In the genomic region with DNA sequence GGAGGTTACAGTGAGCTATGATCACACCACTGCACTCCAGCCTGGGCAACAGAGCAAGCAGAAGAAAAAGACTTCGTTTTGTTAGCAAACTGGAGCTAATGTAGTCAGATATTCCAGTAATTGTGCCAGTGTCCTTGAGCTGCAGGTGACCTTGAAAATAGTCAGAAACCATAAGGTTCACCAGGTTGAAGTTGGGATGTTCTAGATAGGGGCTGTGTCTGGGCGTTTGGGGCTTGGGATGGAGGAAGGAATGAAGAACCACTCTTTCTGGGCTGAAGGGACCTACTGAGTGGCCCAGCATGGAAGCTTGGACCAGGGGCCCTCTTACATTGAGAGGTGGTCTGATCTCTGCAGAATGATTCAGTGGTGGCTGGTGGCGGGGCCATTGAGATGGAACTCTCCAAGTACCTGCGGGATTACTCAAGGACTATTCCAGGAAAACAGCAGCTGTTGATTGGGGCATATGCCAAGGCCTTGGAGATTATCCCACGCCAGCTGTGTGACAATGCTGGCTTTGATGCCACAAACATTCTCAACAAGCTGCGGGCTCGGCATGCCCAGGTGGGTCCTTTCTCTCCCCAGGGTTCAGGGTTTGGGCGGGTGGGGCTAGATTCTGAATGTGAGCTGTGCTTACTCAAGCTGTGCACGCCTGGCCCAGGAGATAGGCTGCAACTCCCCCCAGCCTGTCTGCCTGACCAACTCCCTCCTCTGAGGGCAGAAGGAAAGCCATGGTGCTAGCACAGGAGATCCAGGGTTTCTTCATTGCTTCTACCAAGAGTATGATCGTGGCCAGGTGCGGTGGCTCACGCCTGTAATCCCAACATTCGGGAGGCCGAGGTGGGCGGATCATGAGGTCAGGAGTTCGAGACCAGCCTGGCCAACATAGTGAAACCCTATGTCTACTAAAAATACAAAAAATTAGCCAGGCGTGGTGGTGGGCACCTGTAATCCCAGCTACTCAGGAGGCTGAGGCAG, we compare ENCODE assay signal across 1 cellular context.
A peak's percentile ranks its signal among the peaks of the same experiment; 100 is the strongest.
TF ChIP-seq lines count a peak whose summit lies in the region.

No MANE protein-coding gene starts in this region.

TF ChIP-seq in K562, 482 proteins besides CTCF, POLR2A, EP300 and RAD21:
- TF ChIP-seq ZNF584 (CRISPR knock-in tag; IDR thresholded peaks at IDR 0.05; ENCODE audit: low read depth) (no peak), TAF15 (IDR thresholded peaks at IDR 0.05; ENCODE audit: low read depth, low read length) (no peak), EGR1 (conservative IDR thresholded peaks at IDR 0.05) (0 out of 2 replicates have a peak, but pooled peaks have one; percentile 6), ZNF134 (CRISPR knock-in tag; conservative IDR thresholded peaks at IDR 0.05) (no peak), RBBP5 (IDR thresholded peaks at IDR 0.05; ENCODE audit: borderline replicate concordance, insufficient read depth, low read length, poor library complexity, severe bottlenecking) (no peak), ZNF79 (CRISPR knock-in tag; IDR thresholded peaks at IDR 0.05; ENCODE audit: low read depth) (no peak), ESRRA (IDR thresholded peaks at IDR 0.05; ENCODE audit: borderline replicate concordance, low read depth) (0 out of 2 replicates have a peak, but pooled peaks have one; percentile 22), SUPT5H (IDR thresholded peaks at IDR 0.05) (0 out of 2 replicates have a peak, but pooled peaks have one; percentile 19)
- TF ChIP-seq, protein P1, sequence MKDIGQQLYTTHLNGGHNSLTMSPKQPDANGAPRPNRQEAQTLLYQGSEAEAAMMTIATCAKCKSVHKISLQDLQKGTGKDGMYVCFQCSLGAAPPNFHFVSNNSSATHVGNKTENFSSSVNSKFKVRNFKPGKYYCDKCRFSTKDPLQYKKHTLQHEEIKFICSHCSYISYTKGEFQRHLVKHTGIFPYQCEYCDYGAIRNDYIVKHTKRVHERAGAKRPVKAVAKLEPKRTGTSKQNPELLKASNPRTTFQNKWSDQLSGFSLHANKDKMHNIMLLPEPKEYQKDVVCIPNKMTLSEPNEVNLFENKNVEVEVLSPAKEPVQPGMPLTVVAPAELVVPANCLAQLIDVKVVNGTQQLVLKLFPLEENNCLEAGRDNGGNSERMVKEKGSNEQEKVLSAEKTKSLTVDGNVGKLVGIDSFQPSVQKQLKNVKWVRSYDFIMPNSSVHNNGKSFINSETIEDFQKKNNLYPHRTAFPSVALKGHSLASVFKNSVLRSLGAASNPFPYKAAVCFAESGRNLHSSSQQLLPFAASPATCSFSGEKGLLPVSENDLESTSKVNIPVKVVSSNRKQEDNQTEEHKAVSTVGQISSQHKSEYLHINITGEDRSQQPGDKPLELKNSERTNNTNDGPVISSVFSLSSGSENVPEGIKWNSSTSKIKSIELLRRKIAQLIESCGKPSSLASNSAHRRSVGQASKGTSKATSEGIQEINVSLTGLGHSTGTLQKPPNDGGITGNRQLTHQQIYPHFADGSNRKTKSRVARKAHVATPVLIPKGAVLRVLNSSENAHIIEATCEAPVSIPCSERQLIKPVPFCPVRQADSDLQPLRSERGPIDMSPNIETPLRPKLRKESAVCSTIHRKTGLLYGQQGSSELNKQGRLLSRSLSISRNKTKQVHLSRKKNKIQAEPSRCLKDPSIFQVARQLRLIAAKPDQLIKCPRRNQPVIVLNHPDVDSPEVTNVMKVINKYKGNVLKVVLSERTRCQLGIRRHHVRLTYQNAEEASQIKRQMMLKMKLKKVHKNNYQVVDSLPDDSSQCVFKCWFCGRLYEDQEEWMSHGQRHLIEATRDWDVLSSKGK (CRISPR knock-in tag; IDR thresholded peaks at IDR 0.05), result no peak
- TF ChIP-seq, protein P2, sequence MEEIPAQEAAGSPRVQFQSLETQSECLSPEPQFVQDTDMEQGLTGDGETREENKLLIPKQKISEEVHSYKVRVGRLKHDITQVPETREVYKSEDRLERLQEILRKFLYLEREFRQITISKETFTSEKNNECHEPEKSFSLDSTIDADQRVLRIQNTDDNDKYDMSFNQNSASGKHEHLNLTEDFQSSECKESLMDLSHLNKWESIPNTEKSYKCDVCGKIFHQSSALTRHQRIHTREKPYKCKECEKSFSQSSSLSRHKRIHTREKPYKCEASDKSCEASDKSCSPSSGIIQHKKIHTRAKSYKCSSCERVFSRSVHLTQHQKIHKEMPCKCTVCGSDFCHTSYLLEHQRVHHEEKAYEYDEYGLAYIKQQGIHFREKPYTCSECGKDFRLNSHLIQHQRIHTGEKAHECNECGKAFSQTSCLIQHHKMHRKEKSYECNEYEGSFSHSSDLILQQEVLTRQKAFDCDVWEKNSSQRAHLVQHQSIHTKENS (CRISPR knock-in tag; IDR thresholded peaks at IDR 0.05), result no peak
- TF ChIP-seq, protein P3, sequence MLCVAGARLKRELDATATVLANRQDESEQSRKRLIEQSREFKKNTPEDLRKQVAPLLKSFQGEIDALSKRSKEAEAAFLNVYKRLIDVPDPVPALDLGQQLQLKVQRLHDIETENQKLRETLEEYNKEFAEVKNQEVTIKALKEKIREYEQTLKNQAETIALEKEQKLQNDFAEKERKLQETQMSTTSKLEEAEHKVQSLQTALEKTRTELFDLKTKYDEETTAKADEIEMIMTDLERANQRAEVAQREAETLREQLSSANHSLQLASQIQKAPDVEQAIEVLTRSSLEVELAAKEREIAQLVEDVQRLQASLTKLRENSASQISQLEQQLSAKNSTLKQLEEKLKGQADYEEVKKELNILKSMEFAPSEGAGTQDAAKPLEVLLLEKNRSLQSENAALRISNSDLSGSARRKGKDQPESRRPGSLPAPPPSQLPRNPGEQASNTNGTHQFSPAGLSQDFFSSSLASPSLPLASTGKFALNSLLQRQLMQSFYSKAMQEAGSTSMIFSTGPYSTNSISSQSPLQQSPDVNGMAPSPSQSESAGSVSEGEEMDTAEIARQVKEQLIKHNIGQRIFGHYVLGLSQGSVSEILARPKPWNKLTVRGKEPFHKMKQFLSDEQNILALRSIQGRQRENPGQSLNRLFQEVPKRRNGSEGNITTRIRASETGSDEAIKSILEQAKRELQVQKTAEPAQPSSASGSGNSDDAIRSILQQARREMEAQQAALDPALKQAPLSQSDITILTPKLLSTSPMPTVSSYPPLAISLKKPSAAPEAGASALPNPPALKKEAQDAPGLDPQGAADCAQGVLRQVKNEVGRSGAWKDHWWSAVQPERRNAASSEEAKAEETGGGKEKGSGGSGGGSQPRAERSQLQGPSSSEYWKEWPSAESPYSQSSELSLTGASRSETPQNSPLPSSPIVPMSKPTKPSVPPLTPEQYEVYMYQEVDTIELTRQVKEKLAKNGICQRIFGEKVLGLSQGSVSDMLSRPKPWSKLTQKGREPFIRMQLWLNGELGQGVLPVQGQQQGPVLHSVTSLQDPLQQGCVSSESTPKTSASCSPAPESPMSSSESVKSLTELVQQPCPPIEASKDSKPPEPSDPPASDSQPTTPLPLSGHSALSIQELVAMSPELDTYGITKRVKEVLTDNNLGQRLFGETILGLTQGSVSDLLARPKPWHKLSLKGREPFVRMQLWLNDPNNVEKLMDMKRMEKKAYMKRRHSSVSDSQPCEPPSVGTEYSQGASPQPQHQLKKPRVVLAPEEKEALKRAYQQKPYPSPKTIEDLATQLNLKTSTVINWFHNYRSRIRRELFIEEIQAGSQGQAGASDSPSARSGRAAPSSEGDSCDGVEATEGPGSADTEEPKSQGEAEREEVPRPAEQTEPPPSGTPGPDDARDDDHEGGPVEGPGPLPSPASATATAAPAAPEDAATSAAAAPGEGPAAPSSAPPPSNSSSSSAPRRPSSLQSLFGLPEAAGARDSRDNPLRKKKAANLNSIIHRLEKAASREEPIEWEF (CRISPR knock-in tag; IDR thresholded peaks at IDR 0.05), result no peak
- TF ChIP-seq, protein P4, sequence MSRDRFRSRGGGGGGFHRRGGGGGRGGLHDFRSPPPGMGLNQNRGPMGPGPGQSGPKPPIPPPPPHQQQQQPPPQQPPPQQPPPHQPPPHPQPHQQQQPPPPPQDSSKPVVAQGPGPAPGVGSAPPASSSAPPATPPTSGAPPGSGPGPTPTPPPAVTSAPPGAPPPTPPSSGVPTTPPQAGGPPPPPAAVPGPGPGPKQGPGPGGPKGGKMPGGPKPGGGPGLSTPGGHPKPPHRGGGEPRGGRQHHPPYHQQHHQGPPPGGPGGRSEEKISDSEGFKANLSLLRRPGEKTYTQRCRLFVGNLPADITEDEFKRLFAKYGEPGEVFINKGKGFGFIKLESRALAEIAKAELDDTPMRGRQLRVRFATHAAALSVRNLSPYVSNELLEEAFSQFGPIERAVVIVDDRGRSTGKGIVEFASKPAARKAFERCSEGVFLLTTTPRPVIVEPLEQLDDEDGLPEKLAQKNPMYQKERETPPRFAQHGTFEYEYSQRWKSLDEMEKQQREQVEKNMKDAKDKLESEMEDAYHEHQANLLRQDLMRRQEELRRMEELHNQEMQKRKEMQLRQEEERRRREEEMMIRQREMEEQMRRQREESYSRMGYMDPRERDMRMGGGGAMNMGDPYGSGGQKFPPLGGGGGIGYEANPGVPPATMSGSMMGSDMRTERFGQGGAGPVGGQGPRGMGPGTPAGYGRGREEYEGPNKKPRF (IDR thresholded peaks at IDR 0.05; ENCODE audit: low read depth, low read length), result no peak
